10 cellular contexts compared by ENCODE assay signal in genomic region chr12:56332512-56333196, GRCh38. TPM values are rescaled to one million over a fixed set of nuclear protein-coding genes. Genes with fewer than 3 reads are reported as not detected.
DNase-seq lines count a peak whose midpoint lies in the region; ATAC-seq, FAIRE-seq and TF ChIP-seq lines count a peak whose summit lies in the region.
"Had no signal": no experiment of that assay in that cellular context is flagged by ENCODE, and none has a peak within 500 bp of the region (broad histone marks: within the 10 kb centered on the region; RNA-seq: fewer than 3 reads in every experiment).

No MANE protein-coding gene starts in this region.

- H2BK120ac ChIP-seq in H1 (replicated peaks; ENCODE audit: low read depth, low read length) = no peak overlapping the region

- H3K79me2 ChIP-seq in H1 (ENCODE audit: control insufficient read depth in 1 of 2, insufficient read depth in 2 of 2, low read length in 2 of 2) = no peaks in the 10 kb centered on the region
- peaks cover 2% of the 10 kb centered on the region for H3K79me2 ChIP-seq in osteoblast (ENCODE audit: insufficient read depth, low read length)

- H3K4me3 Mint-ChIP-seq in CD4-positive, CD25-positive, alpha-beta regulatory T cell = peak overlapping the region; percentile 74 to 98 (median 94)

- 90% methylated on average over 11 of the region's 11 CpGs; no CpG with 5 or more reads in 1 of the 2 experiments for WGBS in H1 (ENCODE audit: extremely low coverage in 1 of 2, insufficient coverage in 1 of 2, insufficient read length in 1 of 2, insufficient replicate concordance in 2 of 2, low coverage in 1 of 2, low lambda C conversion rate in 2 of 2, missing lambda C conversion rate in 1 of 2), 2 experiments

- CTCF ChIA-PET in H1 (lab: Charles Lee; ENCODE audit: partially characterized antibody) = interaction anchor here (0.6 to 7.2 kb wide), 9 partner anchors 9 to 144 kb away, joined by 3 to 38 read pairs (median 5); partner anchors contain the start of genes CNPY2, RNF41 and STAT2

- H2BK5ac ChIP-seq in H1 (ENCODE audit: low read depth, low read length) = peak overlapping the region; percentile 78

- H4K5ac ChIP-seq in H1 (ENCODE audit: insufficient read length, low read depth, low read length) = peak overlapping the region; percentile 7

- peaks cover 7% of the 10 kb centered on the region; the same call in 1 of the 2 replicates for H3K23me2 ChIP-seq in H1 (ENCODE audit: low read depth, low read length)

- no peak overlapping the region for H2AFZ ChIP-seq in H1 (ENCODE audit: low read length)
- H2AFZ ChIP-seq in osteoblast (ENCODE audit: low read length) = peak overlapping the region; percentile 95

- no peak for TF ChIP-seq POLR2A in H1 (IDR thresholded peaks at IDR 0.05; ENCODE audit: control extremely low read depth in 1 of 2, low read depth in 2 of 2, low read length in 2 of 2)

- POLR2A ChIA-PET in H1 (lab: Charles Lee; ENCODE audit: partially characterized antibody) = interaction anchor here (0.6 to 7.2 kb wide), 18 partner anchors 8 to 252 kb away, joined by 3 to 55 read pairs (median 3); partner anchors contain the start of genes CNPY2, COQ10A, MYL6 and RNF41

- peak overlapping the region; percentile 6; the same call in 1 of the 2 replicates for H4K8ac ChIP-seq in H1 (ENCODE audit: extremely low read depth, insufficient read depth, low read length)

- no peak overlapping the region for H3K14ac ChIP-seq in H1 (ENCODE audit: insufficient read length)

- peak overlapping the region; percentile 84 for H2BK12ac ChIP-seq in H1 (ENCODE audit: low read depth, low read length)

- FAIRE-seq in H1 (lab: Jason Lieb, UNC) = no peak

- H3K36me3 ChIP-seq in CD4-positive, CD25-positive, alpha-beta regulatory T cell (ENCODE audit: control insufficient read depth, insufficient read depth, low read length) = peaks cover 3% of the 10 kb centered on the region
- H3K36me3 ChIP-seq in NT2/D1 (ENCODE audit: insufficient read depth, insufficient read length, low read length) (peaks cover 9% of the 10 kb centered on the region), H1 (ENCODE audit: control insufficient read depth in 2 of 4, insufficient read depth in 4 of 4, low read length in 3 of 4) (0 out of 8 replicates have a peak, but pooled peaks cover 0 to 2% (median 0%) of the 10 kb centered on the region in 4 experiments), osteoblast (ENCODE audit: insufficient read depth, low read length) (peaks cover 2% of the 10 kb centered on the region)

- no peak for DNase-seq in CD4-positive, CD25-positive, alpha-beta regulatory T cell
- DNase-seq in NT2/D1 (ENCODE audit: low read depth, low spot score) (no peak), H1 (ENCODE audit: low read depth in 1 of 2, low spot score in 2 of 2) (no peak), osteoblast (ENCODE audit: insufficient read length, low spot score, missing footprints) (no peak), NCI-H226 (no peak), DMS53 treated with DMSO at 0.1 percent for 48 hours (lab: John Stamatoyannopoulos, UW; ENCODE audit: unreplicated experiment) (no peak), AG08396 (ENCODE audit: low spot score) (no peak)
- DNase-seq: occipital lobe had no signal

- H3K23ac ChIP-seq in H1 (ENCODE audit: insufficient read length) = no peak overlapping the region

- no peak overlapping the region for H3K4ac ChIP-seq in H1 (replicated peaks; ENCODE audit: insufficient read length, low read depth, low read length)

- no peak for TF ChIP-seq RAD21 in H1 (IDR thresholded peaks at IDR 0.05 in 1 of 2, conservative IDR thresholded peaks at IDR 0.05 in 1 of 2; ENCODE audit: low read depth in 2 of 2, low read length in 2 of 2)

- peak overlapping the region; percentile 99 to 100 (median 100) for H3K27ac Mint-ChIP-seq in CD4-positive, CD25-positive, alpha-beta regulatory T cell

- H3K36me3 Mint-ChIP-seq in CD4-positive, CD25-positive, alpha-beta regulatory T cell = peaks cover 16% of the 10 kb centered on the region

- no peak for TF ChIP-seq EP300 in H1 (IDR thresholded peaks at IDR 0.05; ENCODE audit: borderline replicate concordance in 1 of 2, low read depth in 2 of 2, low read length in 2 of 2)

- H3K27me3 Mint-ChIP-seq in CD4-positive, CD25-positive, alpha-beta regulatory T cell = no peaks in the 10 kb centered on the region

- H4K91ac ChIP-seq in H1 (replicated peaks; ENCODE audit: insufficient read length, low read length) = peak overlapping the region; percentile 54

- H3K4me3 ChIP-seq in CD4-positive, CD25-positive, alpha-beta regulatory T cell (ENCODE audit: low read depth, low read length) = peak overlapping the region; percentile 93
- H3K4me3 ChIP-seq in NT2/D1 (ENCODE audit: insufficient read length, low read depth) (peak overlapping the region; percentile 73), H1 (ENCODE audit: extremely low read depth in 1 of 4, insufficient read depth in 2 of 4, low read depth in 3 of 4, low read length in 4 of 4) (peak overlapping the region; percentile 15 to 73 (median 56)), osteoblast (ENCODE audit: insufficient read depth, low read length) (peak overlapping the region; percentile 77)

- peak overlapping the region; percentile 100 for H3K27ac ChIP-seq in CD4-positive, CD25-positive, alpha-beta regulatory T cell (ENCODE audit: insufficient read depth, low read length, poor library complexity, severe bottlenecking)
- H3K27ac ChIP-seq in H1 (ENCODE audit: low read depth, low read length) (peak overlapping the region; percentile 81; the same call in 1 of the 2 replicates), osteoblast (ENCODE audit: low read depth, low read length) (peak overlapping the region; percentile 100)

- no peak overlapping the region for H3K56ac ChIP-seq in H1 (replicated peaks; ENCODE audit: insufficient read length, low read depth, low read length)

- peak overlapping the region; percentile 63; the same call in 1 of the 2 replicates for H2BK20ac ChIP-seq in H1 (ENCODE audit: low read length)

- no peaks in the 10 kb centered on the region for H3K9me3 ChIP-seq in CD4-positive, CD25-positive, alpha-beta regulatory T cell (ENCODE audit: control insufficient read depth in 2 of 2, low read length in 2 of 2)
- H3K9me3 ChIP-seq in NT2/D1 (ENCODE audit: insufficient read depth, low read length) (no peaks in the 10 kb centered on the region), H1 (ENCODE audit: insufficient read depth in 2 of 2, low read depth in 1 of 2, low read length in 1 of 2) (no peaks in the 10 kb centered on the region), osteoblast (ENCODE audit: low read depth, low read length) (no peaks in the 10 kb centered on the region)

- peaks cover 19% of the 10 kb centered on the region for H3K4me1 ChIP-seq in CD4-positive, CD25-positive, alpha-beta regulatory T cell (ENCODE audit: control insufficient read depth, insufficient read depth, low read length, poor library complexity, severe bottlenecking)
- H3K4me1 ChIP-seq in NT2/D1 (ENCODE audit: insufficient read depth, insufficient read length) (peaks cover 3% of the 10 kb centered on the region), H1 (replicated peaks in 1 of 4; ENCODE audit: control insufficient read depth in 3 of 4, insufficient read depth in 4 of 4, low read length in 3 of 4) (peaks cover 2 to 14% (median 6%) of the 10 kb centered on the region in 4 experiments), osteoblast (ENCODE audit: insufficient read depth, low read length) (peaks cover 18% of the 10 kb centered on the region)

- no peaks in the 10 kb centered on the region for H4K20me1 ChIP-seq in H1 (replicated peaks in 1 of 2; ENCODE audit: control insufficient read depth in 1 of 2, insufficient read depth in 2 of 2, low read length in 2 of 2)
- no peaks in the 10 kb centered on the region for H4K20me1 ChIP-seq in osteoblast (ENCODE audit: insufficient read depth, low read length)

- H2AK5ac ChIP-seq in H1 (ENCODE audit: low read depth, low read length) = peak overlapping the region; percentile 88

- no peaks in the 10 kb centered on the region for H3K9me3 Mint-ChIP-seq in CD4-positive, CD25-positive, alpha-beta regulatory T cell

- H3K4me2 ChIP-seq in H1 (ENCODE audit: insufficient read depth in 1 of 2, low read depth in 2 of 2, low read length in 2 of 2) (peak overlapping the region; percentile 78 to 93), osteoblast (ENCODE audit: insufficient read depth, low read length) (peak overlapping the region; percentile 96)

- H3K27me3 ChIP-seq in CD4-positive, CD25-positive, alpha-beta regulatory T cell (ENCODE audit: control insufficient read depth, insufficient read depth, low read length) = no peaks in the 10 kb centered on the region
- H3K27me3 ChIP-seq in NT2/D1 (ENCODE audit: insufficient read depth, insufficient read length) (no peaks in the 10 kb centered on the region), H1 (replicated peaks in 1 of 4; ENCODE audit: control insufficient read depth in 3 of 4, extremely low read depth in 1 of 4, insufficient read depth in 3 of 4, low read length in 3 of 4) (no peaks in the 10 kb centered on the region), osteoblast (ENCODE audit: insufficient read depth, low read length) (no peaks in the 10 kb centered on the region)

- H3K79me1 ChIP-seq in H1 (ENCODE audit: low read depth, low read length) = no peaks in the 10 kb centered on the region

- H2BK15ac ChIP-seq in H1 (ENCODE audit: low read length) = peak overlapping the region; percentile 46; the same call in 1 of the 2 replicates

- no peak for TF ChIP-seq CTCF in H1 (IDR thresholded peaks at IDR 0.05; ENCODE audit: control extremely low read depth in 1 of 3, insufficient read depth in 1 of 3, low read depth in 1 of 3, low read length in 3 of 3)
- TF ChIP-seq CTCF in osteoblast (IDR thresholded peaks at IDR 0.05; ENCODE audit: extremely low read depth, low read depth, low read length) = no peak

- no peak for ATAC-seq in CD4-positive, CD25-positive, alpha-beta regulatory T cell (ENCODE audit: low read depth in 2 of 2)
- no peak for ATAC-seq in GM19351 (IDR thresholded peaks at IDR 0.05; ENCODE audit: unreplicated experiment)

- H3K18ac ChIP-seq in H1 (ENCODE audit: extremely low read depth, low read length) = no peak overlapping the region

- peaks cover 10 to 39% (median 23%) of the 10 kb centered on the region in 4 donors for H3K4me1 Mint-ChIP-seq in CD4-positive, CD25-positive, alpha-beta regulatory T cell

- H3K9ac ChIP-seq in NT2/D1 (ENCODE audit: insufficient read length, low read depth) = peak overlapping the region; percentile 69
- H3K9ac ChIP-seq in H1 (replicated peaks in 1 of 4; ENCODE audit: extremely low read depth in 1 of 4, low read depth in 3 of 4, low read length in 3 of 4) = peak overlapping the region in 3 of 4 experiments; percentile 4 to 84 (median 69); a peak in 5 of 7 replicates

RNA-seq across cellular contexts. Expression of gene PAN2, which starts 1.1 kb away (rescaled TPM):
- total RNA-seq in CD4-positive, CD25-positive, alpha-beta regulatory T cell = 83.5 TPM
- 10 to 100 TPM in 1 of 4 donors, 1 to 10 TPM in 3; 4.5 to 10.6 (median 7.3) TPM for polyA plus RNA-seq in CD4-positive, CD25-positive, alpha-beta regulatory T cell
- total RNA-seq in H1 (2021; fragmentation: NEBNext Ultra II Directional; extraction: Animal tissue kit (Norgen Biotek cat#: 25700)) = 30.5 and 36.7 TPM in 2 replicates
- polyA plus RNA-seq in H1 (2011; rRNA removed) = 29.6 and 37.1 TPM in 2 replicates
- 31.4 TPM for polyA plus RNA-seq in H1 (2011; cell fraction: cytosol; rRNA removed)
- polyA plus RNA-seq in H1 (2011; cell fraction: nucleus; rRNA removed) = 207 TPM
- 33.7 to 38.9 TPM (median 37.7 TPM) in 4 replicates for polyA plus RNA-seq in H1 (2012, experiment 1 of 2)
- polyA plus RNA-seq in H1 (2012, experiment 2 of 2) = 4.7 TPM
- polyA plus RNA-seq in H1 (2013, experiment 1 of 2) = 18.8 TPM
- 18.6 TPM for polyA plus RNA-seq in H1 (2013, experiment 2 of 2)
- polyA minus RNA-seq in H1 (2011; rRNA and poly(A)+ RNA removed) = 37.2 and 42.7 TPM in 2 replicates
- polyA minus RNA-seq in H1 (2011; cell fraction: cytosol; rRNA and poly(A)+ RNA removed) = 15.8 TPM
- 69.2 TPM for polyA minus RNA-seq in H1 (2011; cell fraction: nucleus; rRNA and poly(A)+ RNA removed)
- 10.5 and 19.2 TPM in 2 replicates for total RNA-seq in osteoblast

RNA-seq across cellular contexts. Expression of gene IL23A, which starts 6.0 kb away (rescaled TPM):
- 27.1 TPM for total RNA-seq in CD4-positive, CD25-positive, alpha-beta regulatory T cell
- polyA plus RNA-seq in CD4-positive, CD25-positive, alpha-beta regulatory T cell = 10 to 100 TPM; 12.2 to 18.8 (median 16.8) TPM
- 1.4 and 2.3 TPM in 2 replicates for total RNA-seq in H1 (2021; fragmentation: NEBNext Ultra II Directional; extraction: Animal tissue kit (Norgen Biotek cat#: 25700))
- 2.6 and 3.6 TPM in 2 replicates for polyA plus RNA-seq in H1 (2011; rRNA removed)
- polyA plus RNA-seq in H1 (2011; cell fraction: cytosol; rRNA removed) = 2.3 TPM
- polyA plus RNA-seq in H1 (2011; cell fraction: nucleus; rRNA removed) = 3.0 TPM
- polyA plus RNA-seq in H1 (2012, experiment 1 of 2) = 1.7 to 2.7 TPM (median 2.1 TPM) in 4 replicates
- 2.6 TPM for polyA plus RNA-seq in H1 (2012, experiment 2 of 2)
- 2.9 TPM for polyA plus RNA-seq in H1 (2013, experiment 1 of 2)
- 3.7 TPM for polyA plus RNA-seq in H1 (2013, experiment 2 of 2)
- 0.85 and 1.1 TPM in 2 replicates for polyA minus RNA-seq in H1 (2011; rRNA and poly(A)+ RNA removed)
- not detected for polyA minus RNA-seq in H1 (2011; cell fraction: cytosol; rRNA and poly(A)+ RNA removed)
- 1.3 TPM for polyA minus RNA-seq in H1 (2011; cell fraction: nucleus; rRNA and poly(A)+ RNA removed)
- total RNA-seq in osteoblast = not detected in 2 replicates
- total RNA-seq: occipital lobe had no signal

RNA-seq across cellular contexts. Expression of gene CNPY2, which starts 16.9 kb away (rescaled TPM):
- 47.6 TPM for total RNA-seq in CD4-positive, CD25-positive, alpha-beta regulatory T cell
- 100 to 1,000 TPM; 139 to 166 (median 156) TPM for polyA plus RNA-seq in CD4-positive, CD25-positive, alpha-beta regulatory T cell
- 195 and 203 TPM in 2 replicates for total RNA-seq in H1 (2021; fragmentation: NEBNext Ultra II Directional; extraction: Animal tissue kit (Norgen Biotek cat#: 25700))
- 222 and 281 TPM in 2 replicates for polyA plus RNA-seq in H1 (2011; rRNA removed)
- 271 TPM for polyA plus RNA-seq in H1 (2011; cell fraction: cytosol; rRNA removed)
- 153 TPM for polyA plus RNA-seq in H1 (2011; cell fraction: nucleus; rRNA removed)
- polyA plus RNA-seq in H1 (2012, experiment 1 of 2) = 233 to 359 TPM (median 237 TPM) in 4 replicates
- polyA plus RNA-seq in H1 (2012, experiment 2 of 2) = 156 TPM
- 307 TPM for polyA plus RNA-seq in H1 (2013, experiment 1 of 2)
- polyA plus RNA-seq in H1 (2013, experiment 2 of 2) = 332 TPM
- polyA minus RNA-seq in H1 (2011; rRNA and poly(A)+ RNA removed) = 158 and 191 TPM in 2 replicates
- polyA minus RNA-seq in H1 (2011; cell fraction: cytosol; rRNA and poly(A)+ RNA removed) = 66.9 TPM
- polyA minus RNA-seq in H1 (2011; cell fraction: nucleus; rRNA and poly(A)+ RNA removed) = 67.8 TPM
- total RNA-seq in osteoblast = 82.5 and 83.7 TPM in 2 replicates

RNA-seq across cellular contexts. Expression of gene STAT2, which starts 27.3 kb away (rescaled TPM):
- 190 TPM for total RNA-seq in CD4-positive, CD25-positive, alpha-beta regulatory T cell
- polyA plus RNA-seq in CD4-positive, CD25-positive, alpha-beta regulatory T cell = 10 to 100 TPM; 67.9 to 92.5 (median 79.8) TPM
- total RNA-seq in H1 (2021; fragmentation: NEBNext Ultra II Directional; extraction: Animal tissue kit (Norgen Biotek cat#: 25700)) = 42.4 and 44.7 TPM in 2 replicates
- 37.1 and 39.9 TPM in 2 replicates for polyA plus RNA-seq in H1 (2011; rRNA removed)
- 36.3 TPM for polyA plus RNA-seq in H1 (2011; cell fraction: cytosol; rRNA removed)
- 69.6 TPM for polyA plus RNA-seq in H1 (2011; cell fraction: nucleus; rRNA removed)
- polyA plus RNA-seq in H1 (2012, experiment 1 of 2) = 33.1 to 42.2 TPM (median 37.6 TPM) in 4 replicates
- 24.4 TPM for polyA plus RNA-seq in H1 (2012, experiment 2 of 2)
- polyA plus RNA-seq in H1 (2013, experiment 1 of 2) = 22.6 TPM
- 19.1 TPM for polyA plus RNA-seq in H1 (2013, experiment 2 of 2)
- polyA minus RNA-seq in H1 (2011; rRNA and poly(A)+ RNA removed) = 71.1 and 93.4 TPM in 2 replicates
- 34.1 TPM for polyA minus RNA-seq in H1 (2011; cell fraction: cytosol; rRNA and poly(A)+ RNA removed)
- polyA minus RNA-seq in H1 (2011; cell fraction: nucleus; rRNA and poly(A)+ RNA removed) = 60.4 TPM
- total RNA-seq in osteoblast = 567 and 652 TPM in 2 replicates

RNA-seq across cellular contexts. Expression of gene APOF, which starts 30.0 kb away (rescaled TPM):
- total RNA-seq in CD4-positive, CD25-positive, alpha-beta regulatory T cell = not detected
- not detected for polyA plus RNA-seq in CD4-positive, CD25-positive, alpha-beta regulatory T cell
- not detected in 2 replicates for total RNA-seq in H1 (2021; fragmentation: NEBNext Ultra II Directional; extraction: Animal tissue kit (Norgen Biotek cat#: 25700))
- not detected in 2 replicates for polyA plus RNA-seq in H1 (2011; rRNA removed)
- polyA plus RNA-seq in H1 (2011; cell fraction: cytosol; rRNA removed) = not detected
- polyA plus RNA-seq in H1 (2011; cell fraction: nucleus; rRNA removed) = not detected
- 0.09 TPM in 1 of 4 replicates, not detected in the others for polyA plus RNA-seq in H1 (2012, experiment 1 of 2)
- not detected for polyA plus RNA-seq in H1 (2012, experiment 2 of 2)
- not detected for polyA plus RNA-seq in H1 (2013, experiment 1 of 2)
- not detected for polyA plus RNA-seq in H1 (2013, experiment 2 of 2)
- not detected in 2 replicates for polyA minus RNA-seq in H1 (2011; rRNA and poly(A)+ RNA removed)
- not detected for polyA minus RNA-seq in H1 (2011; cell fraction: cytosol; rRNA and poly(A)+ RNA removed)
- polyA minus RNA-seq in H1 (2011; cell fraction: nucleus; rRNA and poly(A)+ RNA removed) = not detected
- total RNA-seq in osteoblast = not detected in 2 replicates
- total RNA-seq: occipital lobe, SK-MEL-5 had no signal
